Comparison of ENCODE assay signal across 32 cellular contexts in the genomic region with DNA sequence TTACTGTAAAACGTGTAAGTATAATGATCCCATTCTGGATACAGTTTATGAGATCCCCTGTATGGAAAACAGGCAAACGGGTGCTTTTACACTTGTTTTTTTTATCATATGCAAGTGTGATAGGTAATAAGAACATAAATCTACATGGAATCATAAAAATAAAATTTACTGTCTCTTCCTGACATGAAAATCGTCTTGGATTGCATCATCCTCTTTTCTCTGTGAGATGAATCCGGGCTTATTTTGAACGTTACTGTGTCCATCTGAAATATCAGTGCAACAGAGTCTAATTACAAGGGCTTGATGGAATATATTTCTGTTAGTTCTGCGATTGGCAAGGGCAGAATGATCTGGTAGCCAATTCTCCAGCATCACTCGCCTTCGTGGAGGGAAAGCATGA.
"Had no signal": no experiment of that assay in that cellular context is flagged by ENCODE, and none has a peak within 500 bp of the region (broad histone marks: within the 10 kb centered on the region; RNA-seq: fewer than 3 reads in every experiment).

No MANE protein-coding gene starts in this region.

- H3K36me3 ChIP-seq: adrenal gland, brain microvascular endothelial cell, breast epithelium had no signal

- FAIRE-seq: astrocyte, TTC549 had no signal

- DNase-seq: activated B cell treated with CpG ODN at 0.5 μM for 24 hours; activated CD4-positive, alpha-beta memory T cell treated with anti-CD3 and anti-CD28 coated beads for 36 hours; activated CD4-positive, alpha-beta T cell treated with anti-CD3 and anti-CD28 coated beads for 4 hours; activated CD4-positive, alpha-beta T cell treated with anti-CD3 and anti-CD28 coated beads, Interleukin-2, amount 10 ng/mL, durations not matched to agents 24 days and 14 days; activated CD4-positive, alpha-beta T cell treated with anti-CD3 and anti-CD28 coated beads, Interleukin-2, amount 50 U/mL, for 1 hour; activated CD4-positive, alpha-beta T cell treated with anti-CD3 and anti-CD28 coated beads, Interleukin-2, amount 50 U/mL, for 4 hours; activated CD4-positive, CD25-positive, alpha-beta regulatory T cell treated with anti-CD3 and anti-CD28 coated beads, Interleukin-2, amount 50 U/mL, for 72 hours; activated CD8-positive, alpha-beta memory T cell treated with anti-CD3 and anti-CD28 coated beads, Interleukin-2, amount 50 U/mL, for 4 hours; activated CD8-positive, alpha-beta T cell treated with anti-CD3 and anti-CD28 coated beads for 36 hours; activated effector memory CD4-positive, alpha-beta T cell treated with anti-CD3 and anti-CD28 coated beads, Interleukin-2, amount 50 U/mL, for 16 hours; activated gamma-delta T cell treated with Interleukin-2 at 50 U/mL for 16 hours; activated naive CD4-positive, alpha-beta T cell; activated naive CD4-positive, alpha-beta T cell treated with anti-CD3 and anti-CD28 coated beads for 36 hours; activated naive CD4-positive, alpha-beta T cell treated with anti-CD3 and anti-CD28 coated beads, Interleukin-2, amount 50 U/mL, for 16 hours; activated naive CD8-positive, alpha-beta T cell treated with anti-CD3 and anti-CD28 coated beads for 36 hours; activated T-cell treated with anti-CD3 and anti-CD28 coated beads for 4 hours; activated T-cell treated with anti-CD3 and anti-CD28 coated beads, Interleukin-2, amount 50 U/mL, for 1 hour; activated T-cell treated with anti-CD3 and anti-CD28 coated beads, Interleukin-2, amount 50 U/mL, for 4 hours; activated T-cell treated with anti-CD3 and anti-CD28 coated beads, Interleukin-2, amount 50 U/mL, for 72 hours; adrenal gland; amniotic stem cell; body of pancreas; brain microvascular endothelial cell; central memory CD4-positive, alpha-beta T cell; T-helper 2 cell; T-helper 9 cell had no signal

- H3K27me3 ChIP-seq: adrenal gland, body of pancreas, brain microvascular endothelial cell, breast epithelium had no signal

- H3K4me3 ChIP-seq: adrenal gland, body of pancreas, breast epithelium had no signal

- H3K27ac ChIP-seq: adrenal gland, body of pancreas, brain microvascular endothelial cell, breast epithelium, VCaP had no signal

- H3K4me1 ChIP-seq: adrenal gland, body of pancreas, breast epithelium had no signal

- ATAC-seq: activated CD8-positive, alpha-beta T cell treated with anti-CD3 and anti-CD28 coated beads for 36 hours; activated naive CD4-positive, alpha-beta T cell treated with anti-CD3 and anti-CD28 coated beads, Interleukin-2, amount 50 U/mL, for 72 hours; activated T-cell treated with anti-CD3 and anti-CD28 coated beads, Interleukin-2, amount 50 U/mL, for 4 hours; activated T-cell treated with anti-CD3 and anti-CD28 coated beads, Interleukin-2, amount 50 U/mL, for 72 hours; activated T-helper 17 cell treated with anti-CD3 and anti-CD28 coated beads, Interleukin-2, amount 50 U/mL, for 72 hours; body of pancreas had no signal
